Comparison of ENCODE assay signal across 23 cellular contexts in the genomic region with DNA sequence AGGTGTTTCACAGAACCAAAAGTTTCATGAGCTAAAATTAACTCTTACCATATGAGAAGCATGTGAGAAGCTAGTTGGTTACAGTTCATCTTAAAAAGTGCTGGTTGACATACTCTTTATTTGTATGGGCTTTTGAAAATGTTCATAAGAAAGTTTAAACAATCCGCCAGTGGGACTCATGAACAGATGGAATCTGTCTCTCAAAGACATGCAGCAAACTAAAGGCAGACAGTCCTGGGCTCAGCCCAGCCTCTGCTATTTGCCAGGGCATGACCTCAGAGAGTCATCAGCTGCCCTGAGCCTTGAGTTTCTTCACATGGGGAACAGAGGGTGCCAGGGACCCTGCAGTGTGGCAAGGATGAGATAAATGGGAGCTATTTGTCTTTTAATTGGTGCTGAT. TPM values are rescaled to one million over a fixed set of nuclear protein-coding genes. Genes with fewer than 3 reads are reported as not detected.
DNase-seq lines count a peak whose midpoint lies in the region; ATAC-seq, FAIRE-seq and TF ChIP-seq lines count a peak whose summit lies in the region.
"Had no signal": no experiment of that assay in that cellular context is flagged by ENCODE, and none has a peak within 500 bp of the region (broad histone marks: within the 10 kb centered on the region; RNA-seq: fewer than 3 reads in every experiment).

No MANE protein-coding gene starts in this region.

- BruUV-seq in GM12878 (replicated peaks; lab: Mats Ljungman, UMichigan) = no TSS peak

- TF ChIP-seq RAD21 in GM12878 (IDR thresholded peaks at IDR 0.05; ENCODE audit: insufficient read depth, low read depth, low read length) = no peak

- peaks cover 2% of the 10 kb centered on the region for H3K27me3 Mint-ChIP-seq in endothelial cell (ENCODE audit: unreplicated experiment)
- H3K27me3 Mint-ChIP-seq: activated naive CD8-positive, alpha-beta T cell treated with anti-CD3 and anti-CD28 coated beads, Interleukin-2, amount 10 ng/mL, durations not matched to agents 7 days and 5 days; central memory CD8-positive, alpha-beta T cell had no signal

- H3K9ac ChIP-seq in GM12878 (ENCODE audit: control insufficient read depth, insufficient read depth, low read length) = no peak overlapping the region
- H3K9ac ChIP-seq in mesenchymal stem cell (ENCODE audit: low read length) = no peak overlapping the region
- no peak overlapping the region for H3K9ac ChIP-seq in Karpas-422 (ENCODE audit: low read length)

- TF ChIP-seq CTCF in GM12878 (IDR thresholded peaks at IDR 0.05 in 2 of 3, conservative IDR thresholded peaks at IDR 0.05 in 1 of 3; ENCODE audit: control insufficient read depth in 2 of 3, extremely low read depth in 1 of 3, insufficient read depth in 1 of 3, low read depth in 3 of 3, low read length in 3 of 3) (no peak), vagina (IDR thresholded peaks at IDR 0.05) (no peak), endothelial cell (IDR thresholded peaks at IDR 0.05; ENCODE audit: unreplicated experiment) (no peak)

- H3K9me3 ChIP-seq in GM12878 (replicated peaks; ENCODE audit: control insufficient read depth, insufficient read depth, low read length) (no peaks in the 10 kb centered on the region), mesenchymal stem cell (ENCODE audit: control insufficient read depth, low read length) (no peaks in the 10 kb centered on the region), vagina (no peaks in the 10 kb centered on the region), Karpas-422 (ENCODE audit: low read length) (no peaks in the 10 kb centered on the region)
- H3K9me3 ChIP-seq: lower lobe of right lung, mucosa of descending colon, ovary had no signal

- H3K4ac ChIP-seq in mesenchymal stem cell (ENCODE audit: low read depth in 1 of 2, low read length in 2 of 2) = no peak overlapping the region

- H3K27ac ChIP-seq in GM12878 (ENCODE audit: control insufficient read depth, insufficient read depth) = peak overlapping the region; percentile 25; the same call in 1 of the 2 replicates
- H3K27ac ChIP-seq in mesenchymal stem cell (ENCODE audit: low read length, poor library complexity, severe bottlenecking) = no peak overlapping the region
- peak overlapping the region; percentile 45 for H3K27ac ChIP-seq in vagina
- no peak overlapping the region for H3K27ac ChIP-seq in Karpas-422 (ENCODE audit: low read length)
- H3K27ac ChIP-seq: lower lobe of right lung, ovary had no signal

- H2BK5ac ChIP-seq in mesenchymal stem cell (ENCODE audit: low read depth, low read length, poor library complexity, severe bottlenecking) = no peak overlapping the region

- no peak overlapping the region for H3K18ac ChIP-seq in mesenchymal stem cell (ENCODE audit: low read depth in 1 of 2, low read length in 2 of 2)

- no peak for ATAC-seq in GM12878
- ATAC-seq: CD8-positive, alpha-beta T cell; lower lobe of right lung; mucosa of descending colon had no signal

- H4K20me1 ChIP-seq in GM12878 (ENCODE audit: control insufficient read depth, insufficient read depth) (no peaks in the 10 kb centered on the region), Karpas-422 (ENCODE audit: insufficient read depth, low read depth, low read length) (no peaks in the 10 kb centered on the region)

- no peak overlapping the region for H2AFZ ChIP-seq in GM12878 (ENCODE audit: control insufficient read depth, low read depth, low read length)
- no peak overlapping the region for H2AFZ ChIP-seq in mesenchymal stem cell (ENCODE audit: low read depth, low read length)
- no peak overlapping the region for H2AFZ ChIP-seq in Karpas-422 (ENCODE audit: low read length)

- peaks cover 7% of the 10 kb centered on the region for H3K36me3 Mint-ChIP-seq in endothelial cell (ENCODE audit: low read depth, unreplicated experiment)
- H3K36me3 Mint-ChIP-seq: activated naive CD8-positive, alpha-beta T cell treated with anti-CD3 and anti-CD28 coated beads, Interleukin-2, amount 10 ng/mL, durations not matched to agents 7 days and 5 days had no signal

- SMC1A ChIA-PET in GM12878 (lab: Charles Lee; ENCODE audit: uncharacterized antibody, unreplicated experiment) = interaction anchor here (1.2 kb wide), 2 partner anchors 11 to 71 kb away, joined by 4 to 5 read pairs; no protein-coding TSS in a partner anchor

- H3K4me1 Mint-ChIP-seq in endothelial cell (ENCODE audit: unreplicated experiment) = peaks cover 4% of the 10 kb centered on the region

- H3K4me3 ChIP-seq in GM12878 (no peak overlapping the region), mesenchymal stem cell (ENCODE audit: insufficient read depth in 1 of 2, low read depth in 1 of 2, low read length in 2 of 2) (no peak overlapping the region), vagina (no peak overlapping the region), Karpas-422 (ENCODE audit: low read length) (no peak overlapping the region)
- H3K4me3 ChIP-seq: lower lobe of right lung, mucosa of descending colon, ovary had no signal

- H4K91ac ChIP-seq in mesenchymal stem cell (ENCODE audit: low read length) = no peak overlapping the region

- no peak overlapping the region for H3K23ac ChIP-seq in mesenchymal stem cell (ENCODE audit: low read length in 2 of 2)

- no peak overlapping the region for H2BK12ac ChIP-seq in mesenchymal stem cell (ENCODE audit: low read length in 2 of 2)

- H3K14ac ChIP-seq in mesenchymal stem cell (ENCODE audit: low read length in 2 of 2) = no peak overlapping the region

- H3K79me2 ChIP-seq in GM12878 (ENCODE audit: control insufficient read depth, insufficient read depth, low read length) = no peaks in the 10 kb centered on the region
- H3K79me2 ChIP-seq in Karpas-422 (ENCODE audit: low read length) = no peaks in the 10 kb centered on the region

- H3K4me2 ChIP-seq in GM12878 (ENCODE audit: control insufficient read depth, insufficient read depth) (peak overlapping the region; percentile 22; the same call in 1 of the 2 replicates), mesenchymal stem cell (ENCODE audit: low read length, poor library complexity, severe bottlenecking) (no peak overlapping the region), Karpas-422 (ENCODE audit: low read depth, low read length, poor library complexity, severe bottlenecking) (no peak overlapping the region)

- H3K9me3 Mint-ChIP-seq in endothelial cell (ENCODE audit: unreplicated experiment) = no peaks in the 10 kb centered on the region
- H3K9me3 Mint-ChIP-seq: activated naive CD8-positive, alpha-beta T cell treated with anti-CD3 and anti-CD28 coated beads, Interleukin-2, amount 10 ng/mL, durations not matched to agents 7 days and 5 days; CD8-positive, alpha-beta T cell; central memory CD8-positive, alpha-beta T cell had no signal

- no peaks in the 10 kb centered on the region for H3K9me2 ChIP-seq in Karpas-422 (replicated peaks; ENCODE audit: insufficient read depth, low read length)

- CTCF ChIA-PET in GM12878 (lab: Yijun Ruan, JAX) = interaction anchor here (1.1 to 2.8 kb wide), 2 partner anchors 14 to 334 kb away, joined by 4 to 16 read pairs; no protein-coding TSS in a partner anchor

- no peak overlapping the region for H2BK15ac ChIP-seq in mesenchymal stem cell (ENCODE audit: low read depth, poor library complexity, severe bottlenecking)

- POLR2A ChIA-PET in GM12878 (lab: Charles Lee) = interaction anchor here (1.2 kb wide), 1 partner anchor 11 kb away, joined by 4 read pairs; no protein-coding TSS in a partner anchor

- no peak overlapping the region for H2AK5ac ChIP-seq in mesenchymal stem cell (ENCODE audit: low read length, severe bottlenecking)

- H3K4me1 ChIP-seq in GM12878 (ENCODE audit: control insufficient read depth, insufficient read depth, low read length) (peaks cover 28% of the 10 kb centered on the region), mesenchymal stem cell (ENCODE audit: control insufficient read depth, insufficient read depth, low read depth, low read length) (peaks cover 24% of the 10 kb centered on the region), vagina (peaks cover 46% of the 10 kb centered on the region), Karpas-422 (ENCODE audit: low read length) (no peaks in the 10 kb centered on the region)

- H3K27ac Mint-ChIP-seq in endothelial cell (ENCODE audit: unreplicated experiment) = no peak overlapping the region
- H3K27ac Mint-ChIP-seq: activated naive CD8-positive, alpha-beta T cell treated with anti-CD3 and anti-CD28 coated beads, Interleukin-2, amount 10 ng/mL, durations not matched to agents 7 days and 5 days had no signal

- H3K4me3 Mint-ChIP-seq in endothelial cell (ENCODE audit: unreplicated experiment) = no peak overlapping the region
- H3K4me3 Mint-ChIP-seq: activated naive CD8-positive, alpha-beta T cell treated with anti-CD3 and anti-CD28 coated beads, Interleukin-2, amount 10 ng/mL, durations not matched to agents 7 days and 5 days; CD8-positive, alpha-beta T cell; central memory CD8-positive, alpha-beta T cell had no signal

- DNase-seq in HCEC 1CT (peak; percentile 53), GM12878 (ENCODE audit: low read depth, low spot score) (no peak), mesenchymal stem cell (peak; percentile 60), vagina (ENCODE audit: extremely low spot score in 2 of 2) (no peak), endothelial cell (ENCODE audit: low spot score) (no peak), ACHN (no peak), Karpas-422 (no peak)
- DNase-seq: activated CD4-positive, alpha-beta T cell treated with anti-CD3 and anti-CD28 coated beads for 4 hours; activated effector memory CD4-positive, alpha-beta T cell treated with anti-CD3 and anti-CD28 coated beads, Interleukin-2, amount 50 U/mL, for 16 hours; activated naive CD8-positive, alpha-beta T cell treated with anti-CD3 and anti-CD28 coated beads, Interleukin-2, amount 10 ng/mL, durations not matched to agents 7 days and 5 days; activated T-cell treated with anti-CD3 and anti-CD28 coated beads, Interleukin-2, amount 50 U/mL, for 1 hour; CD8-positive, alpha-beta T cell; head of caudate nucleus; kidney; lower lobe of right lung; mucosa of descending colon; NCI-H1436 treated with DMSO at 0.1 percent for 48 hours; NCI-H446 treated with DMSO at 0.1 percent for 48 hours; NCI-H82; stimulated activated CD4-positive, alpha-beta T cell treated with anti-CD3 and anti-CD28 coated beads, Interleukin-4, amount 100 ng/mL, for 1 hour; trophoblast cell had no signal

- H3K36me3 ChIP-seq in GM12878 (ENCODE audit: control insufficient read depth in 2 of 2, insufficient read depth in 2 of 2, low read length in 1 of 2) = no peaks in the 10 kb centered on the region; a peak in 1 of 4 replicates
- peaks cover 14 to 20% of the 10 kb centered on the region in 2 experiments for H3K36me3 ChIP-seq in mesenchymal stem cell (ENCODE audit: control insufficient read depth in 1 of 2, insufficient read depth in 2 of 2, low read depth in 1 of 2, low read length in 2 of 2)
- no peaks in the 10 kb centered on the region for H3K36me3 ChIP-seq in vagina
- H3K36me3 ChIP-seq in Karpas-422 (ENCODE audit: insufficient read depth, low read length) = no peaks in the 10 kb centered on the region
- H3K36me3 ChIP-seq: ovary had no signal

- FAIRE-seq in GM12878 (lab: Jason Lieb, UNC) = no peak
- FAIRE-seq: kidney had no signal

- no peaks in the 10 kb centered on the region for H3K27me3 ChIP-seq in GM12878 (replicated peaks in 1 of 2; ENCODE audit: control insufficient read depth in 2 of 2, insufficient read depth in 2 of 2, low read length in 1 of 2)
- no peaks in the 10 kb centered on the region for H3K27me3 ChIP-seq in mesenchymal stem cell (ENCODE audit: control insufficient read depth in 1 of 2, insufficient read depth in 1 of 2, low read length in 2 of 2)
- no peaks in the 10 kb centered on the region for H3K27me3 ChIP-seq in vagina
- no peaks in the 10 kb centered on the region for H3K27me3 ChIP-seq in Karpas-422 (ENCODE audit: low read length)
- H3K27me3 ChIP-seq: ovary had no signal

- RAD21 ChIA-PET in GM12878 (lab: Charles Lee; ENCODE audit: unreplicated experiment) = no interaction called here

- H4K8ac ChIP-seq in mesenchymal stem cell (ENCODE audit: low read length) = no peak overlapping the region

- H3K79me1 ChIP-seq in mesenchymal stem cell (replicated peaks; ENCODE audit: low read length, poor library complexity, severe bottlenecking) = peaks cover 9% of the 10 kb centered on the region

- WGBS in GM12878 (ENCODE audit: insufficient coverage, insufficient replicate concordance, low lambda C conversion rate, missing lambda C conversion rate) = 88% methylated on average over 1 of the region's 1 CpG
- WGBS in mesenchymal stem cell = 29% methylated on average over 1 of the region's 1 CpG

- no peak for TF ChIP-seq POLR2A in GM12878 (IDR thresholded peaks at IDR 0.05; ENCODE audit: low read depth, low read length)
- TF ChIP-seq POLR2A in vagina (IDR thresholded peaks at IDR 0.05) = no peak

- in situ Hi-C loops in GM12878 (cut with MboI) (no loop called here), ACHN (cut with HindIII; ENCODE audit: low pct_ligation_motif_present, low pct_unique_long_range_greater_than_20kb, low sequenced_read_pairs) (no loop called here)

- no peak for TF ChIP-seq EP300 in GM12878 (IDR thresholded peaks at IDR 0.05; ENCODE audit: borderline replicate concordance in 1 of 2, control insufficient read depth in 1 of 2, low read depth in 2 of 2, low read length in 2 of 2)

- no peak overlapping the region for H2BK120ac ChIP-seq in mesenchymal stem cell (ENCODE audit: low read depth, low read length)

- intact Hi-C loops in GM12878 (cut with micrococcal nuclease; ENCODE audit: unreplicated experiment) = no loop called here
- intact Hi-C loops in vagina (cut with DNase I) = no loop called here

RNA-seq across cellular contexts. Expression of a gene that starts 3.2 kb away (rescaled TPM):
- total RNA-seq in GM12878 (2013; cell fraction: nucleolus; rRNA removed) = 28.8 and 34.3 TPM in 2 replicates
- 8.1 and 9.2 TPM in 2 replicates for total RNA-seq in GM12878 (2014; rRNA removed)
- 5.3 and 7.2 TPM in 2 replicates for total RNA-seq in GM12878 (2014; rRNA removed; fragmentation: Illumina TruSeq; extraction: Trizol)
- 9.5 and 11.3 TPM in 2 replicates for total RNA-seq in GM12878 (2021)
- polyA plus RNA-seq in GM12878 (2011; ENCODE audit: low read depth) = 0.87 TPM
- 5.0 and 7.6 TPM in 2 replicates for polyA plus RNA-seq in GM12878 (2011; rRNA removed)
- 4.3 and 9.9 TPM in 2 replicates for polyA plus RNA-seq in GM12878 (2011; cell fraction: cytosol; rRNA removed)
- polyA plus RNA-seq in GM12878 (2011; cell fraction: nucleus; rRNA removed) = 37.1 and 47.3 TPM in 2 replicates
- polyA plus RNA-seq in GM12878 (2012) = 5.0 and 5.5 TPM in 2 replicates
- 1.1 and 4.8 TPM in 2 replicates for polyA plus RNA-seq in GM12878 (2014; fragmentation: Illumina TruSeq; extraction: Trizol)
- 10 to 100 TPM; 10.8 to 11.8 TPM for polyA plus RNA-seq in GM12878 (2014; fragmentation: Nextera tagmentation; extraction: Ambion mirVana)
- 10.4 and 13.6 TPM in 2 replicates for polyA plus RNA-seq in GM12878 (2014; rRNA removed)
- 10 to 100 TPM; 14.2 to 15.8 TPM for polyA plus RNA-seq in GM12878 (2016; fragmentation: Nextera tagmentation; extraction: Ambion mirVana)
- polyA minus RNA-seq in GM12878 (2011; rRNA and poly(A)+ RNA removed) = 1.9 and 3.3 TPM in 2 replicates
- polyA minus RNA-seq in GM12878 (2011; cell fraction: cytosol; rRNA and poly(A)+ RNA removed) = 1.5 and 1.8 TPM in 2 replicates
- 3.4 and 5.2 TPM in 2 replicates for polyA minus RNA-seq in GM12878 (2011; cell fraction: nucleus; rRNA and poly(A)+ RNA removed)
- 4.8 TPM for polyA plus RNA-seq in mesenchymal stem cell (2013, experiment 1 of 2)
- polyA plus RNA-seq in mesenchymal stem cell (2013, experiment 2 of 2) = 5.4 TPM
- 7.1 TPM for total RNA-seq in vagina
- total RNA-seq in endothelial cell (ENCODE audit: unreplicated experiment) = 5.8 TPM
- total RNA-seq in Karpas-422 (2014; rRNA removed; shearing (Covaris generic); ENCODE audit: low replicate concordance) = 1.2 TPM in 1 of 2 replicates, not detected in the other

RNA-seq across cellular contexts. Expression of a gene that starts 35.0 kb away (rescaled TPM):
- total RNA-seq in GM12878 (2013; cell fraction: nucleolus; rRNA removed) = 119 and 128 TPM in 2 replicates
- 44.5 and 50.8 TPM in 2 replicates for total RNA-seq in GM12878 (2014; rRNA removed)
- total RNA-seq in GM12878 (2014; rRNA removed; fragmentation: Illumina TruSeq; extraction: Trizol) = 26.0 and 27.1 TPM in 2 replicates
- 63.9 and 71.5 TPM in 2 replicates for total RNA-seq in GM12878 (2021)
- 19.7 TPM for polyA plus RNA-seq in GM12878 (2011; ENCODE audit: low read depth)
- 36.7 and 58.7 TPM in 2 replicates for polyA plus RNA-seq in GM12878 (2011; rRNA removed)
- 55.6 and 67.7 TPM in 2 replicates for polyA plus RNA-seq in GM12878 (2011; cell fraction: cytosol; rRNA removed)
- polyA plus RNA-seq in GM12878 (2011; cell fraction: nucleus; rRNA removed) = 252 and 294 TPM in 2 replicates
- 53.6 and 53.9 TPM in 2 replicates for polyA plus RNA-seq in GM12878 (2012)
- 36.5 and 45.8 TPM in 2 replicates for polyA plus RNA-seq in GM12878 (2014; fragmentation: Illumina TruSeq; extraction: Trizol)
- polyA plus RNA-seq in GM12878 (2014; fragmentation: Nextera tagmentation; extraction: Ambion mirVana) = 10 to 100 TPM; 27.9 to 35.8 TPM
- polyA plus RNA-seq in GM12878 (2014; rRNA removed) = 59.3 and 65.2 TPM in 2 replicates
- polyA plus RNA-seq in GM12878 (2016; fragmentation: Nextera tagmentation; extraction: Ambion mirVana) = 100 to 1,000 TPM; 123 to 138 TPM
- 45.6 and 57.2 TPM in 2 replicates for polyA minus RNA-seq in GM12878 (2011; rRNA and poly(A)+ RNA removed)
- 21.9 and 23.4 TPM in 2 replicates for polyA minus RNA-seq in GM12878 (2011; cell fraction: cytosol; rRNA and poly(A)+ RNA removed)
- 68.9 and 118 TPM in 2 replicates for polyA minus RNA-seq in GM12878 (2011; cell fraction: nucleus; rRNA and poly(A)+ RNA removed)
- polyA plus RNA-seq in mesenchymal stem cell (2013, experiment 1 of 2) = 68.1 TPM
- polyA plus RNA-seq in mesenchymal stem cell (2013, experiment 2 of 2) = 67.1 TPM
- 62.1 TPM for total RNA-seq in vagina
- total RNA-seq in endothelial cell (ENCODE audit: unreplicated experiment) = 30.6 TPM
- 35.6 and 43.4 TPM in 2 replicates for total RNA-seq in Karpas-422 (2014; rRNA removed; shearing (Covaris generic); ENCODE audit: low replicate concordance)

Comparison
In these comparisons a context has a peak if more than half of its experiments do, and no peak if none do; other contexts are left out.
1. DNase-seq: peak in HCEC 1CT (single experiment) and mesenchymal stem cell (single experiment); none in GM12878 (single experiment), vagina (0 of 2), endothelial cell (single experiment), ACHN (single experiment) and Karpas-422 (single experiment).
2. H3K27ac ChIP-seq: peak in GM12878 (single experiment) and vagina (single experiment); none in mesenchymal stem cell (single experiment) and Karpas-422 (single experiment).